In the genomic region with DNA sequence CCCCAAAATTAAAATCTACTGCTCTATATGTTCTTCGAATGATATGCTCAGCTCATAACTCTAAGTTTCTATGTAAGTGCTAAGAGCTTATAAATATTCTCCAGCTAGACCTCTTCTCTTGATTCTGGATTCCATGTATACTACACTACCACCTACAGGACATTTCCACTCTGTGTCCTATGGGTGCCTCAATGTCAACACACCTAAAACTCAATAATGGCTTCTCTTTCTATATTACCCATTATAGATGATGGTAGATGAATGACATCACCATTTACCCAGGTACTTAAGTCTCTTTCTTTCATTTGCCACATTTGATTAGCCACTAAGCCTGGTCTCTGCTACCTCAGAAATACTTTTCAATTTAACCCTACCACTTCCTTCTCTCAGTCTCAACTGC, we compare ENCODE assay signal across 8 cellular contexts. TPM values are rescaled to one million over a fixed set of nuclear protein-coding genes. Genes with fewer than 3 reads are reported as not detected.
DNase-seq lines count a peak whose midpoint lies in the region; ATAC-seq and TF ChIP-seq lines count a peak whose summit lies in the region.

No MANE protein-coding gene starts in this region.

- H3K27ac ChIP-seq in AG04450 (ENCODE audit: low read depth, low read length) (no peak overlapping the region), OCI-LY1 (ENCODE audit: low read depth, low read length, poor library complexity, severe bottlenecking) (no peak overlapping the region), gastrocnemius medialis (no peak overlapping the region)

- H3K4me1 Mint-ChIP-seq in nephron progenitor cell: peaks cover 17% of the 10 kb centered on the region

- no peaks in the 10 kb centered on the region for H4K20me1 ChIP-seq in OCI-LY1 (ENCODE audit: insufficient read depth, low read length)

- peaks cover 5% of the 10 kb centered on the region for H3K9me3 Mint-ChIP-seq in nephron progenitor cell

- H3K79me2 ChIP-seq in OCI-LY1 (ENCODE audit: insufficient read depth, low read length): no peaks in the 10 kb centered on the region

- H3K36me3 ChIP-seq in OCI-LY1 (ENCODE audit: insufficient read depth, low read length) (no peaks in the 10 kb centered on the region), gastrocnemius medialis (no peaks in the 10 kb centered on the region)

- H3K27me3 ChIP-seq in AG04450 (ENCODE audit: control insufficient read depth, insufficient read depth, low read length): no peaks in the 10 kb centered on the region
- H3K27me3 ChIP-seq in OCI-LY1 (ENCODE audit: insufficient read depth, low read length): no peaks in the 10 kb centered on the region
- no peaks in the 10 kb centered on the region for H3K27me3 ChIP-seq in gastrocnemius medialis

- H3K9ac ChIP-seq in OCI-LY1 (ENCODE audit: low read length): no peak overlapping the region

- no peaks in the 10 kb centered on the region for H3K4me1 ChIP-seq in OCI-LY1 (ENCODE audit: insufficient read depth, low read length, severe bottlenecking)
- H3K4me1 ChIP-seq in gastrocnemius medialis: no peaks in the 10 kb centered on the region

- no peak for TF ChIP-seq POLR2A in gastrocnemius medialis (IDR thresholded peaks at IDR 0.05)

- no peak overlapping the region for H3K4me3 Mint-ChIP-seq in nephron progenitor cell

- no peak for DNase-seq in AG04450 (ENCODE audit: low read depth, low spot score)
- peak; percentile 59 for DNase-seq in fibroblast of mammary gland (ENCODE audit: low read depth)
- DNase-seq in gastrocnemius medialis: no peak
- no peak for DNase-seq in nephron progenitor cell

- POLR2A ChIA-PET in AG04450 (lab: Yijun Ruan, JAX): no interaction called here

- in situ Hi-C loops in gastrocnemius medialis (cut with MboI; ENCODE audit: low sequenced_read_pairs in 4 of 4): no loop called here

- H3K36me3 Mint-ChIP-seq in nephron progenitor cell (ENCODE audit: low read depth): no peaks in the 10 kb centered on the region

- no peak overlapping the region for H3K27ac Mint-ChIP-seq in nephron progenitor cell

- no peak overlapping the region for H3K4me3 ChIP-seq in AG04450 (ENCODE audit: low read depth, low read length)
- no peak overlapping the region for H3K4me3 ChIP-seq in OCI-LY1 (ENCODE audit: low read depth, low read length, poor library complexity, severe bottlenecking)
- no peak overlapping the region for H3K4me3 ChIP-seq in fibroblast of mammary gland (ENCODE audit: control insufficient read depth, low read depth, low read length)
- no peak overlapping the region for H3K4me3 ChIP-seq in gastrocnemius medialis

- ATAC-seq in GM18867 (IDR thresholded peaks at IDR 0.05; ENCODE audit: unreplicated experiment) (peak; percentile 39), GM21367 (IDR thresholded peaks at IDR 0.05; ENCODE audit: unreplicated experiment) (no peak), gastrocnemius medialis (no peak), GM18909 (IDR thresholded peaks at IDR 0.05; ENCODE audit: poor library complexity, unreplicated experiment) (no peak)

- peaks cover 2% of the 10 kb centered on the region for H3K27me3 Mint-ChIP-seq in nephron progenitor cell (ENCODE audit: low read depth, poor library complexity)

- H3K4me2 ChIP-seq in OCI-LY1 (ENCODE audit: low read length): no peak overlapping the region

- no peaks in the 10 kb centered on the region for H3F3A ChIP-seq in OCI-LY1 (ENCODE audit: insufficient read depth, low read length)

- H3K9me3 ChIP-seq in AG04450 (ENCODE audit: control insufficient read depth, insufficient read depth, low read length) (no peaks in the 10 kb centered on the region), OCI-LY1 (ENCODE audit: low read length) (no peaks in the 10 kb centered on the region), gastrocnemius medialis (no peaks in the 10 kb centered on the region)

- CTCF ChIA-PET in AG04450 (lab: Charles Lee): interaction anchor here (1.1 to 3.4 kb wide), 3 partner anchors 21 to 88 kb away, joined by 3 to 29 read pairs (median 4); no protein-coding TSS in a partner anchor

- intact Hi-C loops in gastrocnemius medialis (cut with DNase I; ENCODE audit: low total_unique reads): no loop called here

- TF ChIP-seq CTCF in AG04450 (IDR thresholded peaks at IDR 0.05; ENCODE audit: low read depth, low read length) (peak; percentile 30; the same call in 1 of the 2 replicates), OCI-LY1 (IDR thresholded peaks at IDR 0.05; ENCODE audit: low read length) (peak; percentile 44; the same call in 1 of the 2 replicates), fibroblast of mammary gland (conservative IDR thresholded peaks at IDR 0.05; ENCODE audit: control insufficient read depth, insufficient read depth, low read depth, low read length) (peak; percentile 51), gastrocnemius medialis (IDR thresholded peaks at IDR 0.05 in 4 of 5, conservative IDR thresholded peaks at IDR 0.05 in 1 of 5) (peak in 2 of 5 experiments; percentile 23 to 25), nephron progenitor cell (IDR thresholded peaks at IDR 0.05) (no peak)

- no peak overlapping the region for H2AFZ ChIP-seq in OCI-LY1 (ENCODE audit: low read length)

- H3K9me2 ChIP-seq in OCI-LY1 (ENCODE audit: low read depth, low read length): no peaks in the 10 kb centered on the region

RNA-seq across cellular contexts. Expression of gene TBX19, which starts 41.3 kb away (rescaled TPM):
- 1.0 and 1.3 TPM in 2 replicates for polyA plus RNA-seq in AG04450 (2011; rRNA removed)
- 0.92 and 1.1 TPM in 2 replicates for polyA minus RNA-seq in AG04450 (2011; rRNA and poly(A)+ RNA removed)
- total RNA-seq in gastrocnemius medialis: under 1 TPM in 3 of 4 donors, not detected in 1; 0.12 to 0.53 (median 0.36) TPM
